Comparison of ENCODE assay signal across 2 cellular contexts in the genomic region with DNA sequence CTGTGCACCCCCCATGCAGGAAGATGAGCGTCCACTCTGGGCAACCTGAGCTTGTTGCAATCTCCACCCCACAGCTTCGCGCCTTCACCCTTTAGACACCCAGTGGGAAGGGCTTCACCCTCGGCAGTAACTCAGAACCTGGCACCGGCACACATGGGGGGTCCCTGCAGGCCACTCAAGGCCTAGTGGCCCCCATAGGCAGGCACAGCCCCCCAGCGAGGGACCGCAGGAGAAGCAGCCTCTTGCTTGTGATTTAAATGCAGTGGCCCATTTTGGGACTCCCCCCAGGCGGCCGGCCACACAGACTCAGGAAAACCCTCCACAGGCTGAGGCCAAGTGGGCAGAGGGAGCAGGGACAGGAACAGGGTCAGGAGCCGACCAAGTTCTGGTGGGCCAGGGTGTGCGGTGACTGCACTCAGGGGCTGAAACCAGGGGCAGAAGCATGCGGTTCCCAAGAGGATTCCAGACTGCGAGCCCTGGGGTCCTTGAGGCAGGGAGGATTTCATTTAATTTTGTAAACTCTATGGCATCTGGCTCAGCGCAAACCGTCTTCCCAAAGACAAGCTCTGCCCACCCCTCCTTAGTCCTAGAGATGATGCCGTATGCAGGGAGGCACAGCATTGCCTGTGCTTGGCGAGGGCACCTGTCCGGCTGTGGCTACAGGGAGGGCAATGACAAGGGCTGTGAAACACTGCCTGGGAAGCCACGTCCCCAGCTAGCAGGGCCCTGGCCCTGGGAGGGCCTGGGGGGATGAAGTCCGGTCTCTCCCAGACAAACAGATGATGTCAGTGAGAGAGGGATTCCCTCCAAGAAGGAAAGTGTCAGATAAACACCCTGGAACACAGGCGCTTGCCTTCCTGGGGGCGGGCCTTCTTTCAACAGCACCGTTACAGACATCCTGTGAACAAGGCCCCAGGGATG.
TF ChIP-seq lines count a peak whose summit lies in the region.

No MANE protein-coding gene starts in this region.

TF ChIP-seq in H1, 55 proteins besides CTCF, POLR2A, EP300 and RAD21 (continued from another document):
- TF ChIP-seq MAFK (IDR thresholded peaks at IDR 0.05; ENCODE audit: low read depth, low read length) (no peak), SUZ12 (IDR thresholded peaks at IDR 0.05; ENCODE audit: low read length) (no peak)

TF ChIP-seq in HepG2, 621 proteins besides CTCF, POLR2A, EP300 and RAD21 (continued from another document and continues in another):
- TF ChIP-seq, protein P1, sequence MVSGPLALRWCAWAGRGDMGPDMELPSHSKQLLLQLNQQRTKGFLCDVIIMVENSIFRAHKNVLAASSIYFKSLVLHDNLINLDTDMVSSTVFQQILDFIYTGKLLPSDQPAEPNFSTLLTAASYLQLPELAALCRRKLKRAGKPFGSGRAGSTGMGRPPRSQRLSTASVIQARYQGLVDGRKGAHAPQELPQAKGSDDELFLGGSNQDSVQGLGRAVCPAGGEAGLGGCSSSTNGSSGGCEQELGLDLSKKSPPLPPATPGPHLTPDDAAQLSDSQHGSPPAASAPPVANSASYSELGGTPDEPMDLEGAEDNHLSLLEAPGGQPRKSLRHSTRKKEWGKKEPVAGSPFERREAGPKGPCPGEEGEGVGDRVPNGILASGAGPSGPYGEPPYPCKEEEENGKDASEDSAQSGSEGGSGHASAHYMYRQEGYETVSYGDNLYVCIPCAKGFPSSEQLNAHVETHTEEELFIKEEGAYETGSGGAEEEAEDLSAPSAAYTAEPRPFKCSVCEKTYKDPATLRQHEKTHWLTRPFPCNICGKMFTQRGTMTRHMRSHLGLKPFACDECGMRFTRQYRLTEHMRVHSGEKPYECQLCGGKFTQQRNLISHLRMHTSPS (CRISPR knock-in tag; IDR thresholded peaks at IDR 0.05; ENCODE audit: low read depth), result peak; percentile 65; the same call in 1 of the 2 replicates
- TF ChIP-seq ZNF441 (CRISPR knock-in tag; IDR thresholded peaks at IDR 0.05; ENCODE audit: borderline replicate concordance), result no peak; the same call in 1 of the 2 replicates
- TF ChIP-seq, protein P2, sequence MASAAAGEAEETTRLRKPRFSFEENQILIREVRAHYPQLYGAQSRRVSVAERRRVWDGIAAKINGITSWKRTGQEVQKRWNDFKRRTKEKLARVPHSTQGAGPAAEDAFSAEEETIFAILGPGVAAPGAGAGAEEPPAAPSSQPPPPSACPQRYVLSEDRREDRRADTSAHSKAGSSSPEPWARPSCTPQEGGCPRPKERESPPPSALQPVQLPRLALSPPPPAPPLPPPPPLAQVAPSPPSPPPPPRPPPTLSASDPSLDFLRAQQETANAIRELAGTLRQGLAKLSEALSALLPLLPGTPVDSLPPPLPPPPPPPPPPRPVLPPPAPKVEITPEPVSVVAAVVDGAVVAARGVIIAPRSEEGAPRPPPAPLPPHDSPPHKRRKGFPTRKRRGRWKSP (CRISPR knock-in tag; IDR thresholded peaks at IDR 0.05), result no peak; the same call in 1 of the 2 replicates
- TF ChIP-seq, protein P3, sequence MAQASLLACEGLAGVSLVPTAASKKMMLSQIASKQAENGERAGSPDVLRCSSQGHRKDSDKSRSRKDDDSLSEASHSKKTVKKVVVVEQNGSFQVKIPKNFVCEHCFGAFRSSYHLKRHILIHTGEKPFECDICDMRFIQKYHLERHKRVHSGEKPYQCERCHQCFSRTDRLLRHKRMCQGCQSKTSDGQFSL (CRISPR knock-in tag; IDR thresholded peaks at IDR 0.05), result peak; percentile 45
- TF ChIP-seq, protein P4, sequence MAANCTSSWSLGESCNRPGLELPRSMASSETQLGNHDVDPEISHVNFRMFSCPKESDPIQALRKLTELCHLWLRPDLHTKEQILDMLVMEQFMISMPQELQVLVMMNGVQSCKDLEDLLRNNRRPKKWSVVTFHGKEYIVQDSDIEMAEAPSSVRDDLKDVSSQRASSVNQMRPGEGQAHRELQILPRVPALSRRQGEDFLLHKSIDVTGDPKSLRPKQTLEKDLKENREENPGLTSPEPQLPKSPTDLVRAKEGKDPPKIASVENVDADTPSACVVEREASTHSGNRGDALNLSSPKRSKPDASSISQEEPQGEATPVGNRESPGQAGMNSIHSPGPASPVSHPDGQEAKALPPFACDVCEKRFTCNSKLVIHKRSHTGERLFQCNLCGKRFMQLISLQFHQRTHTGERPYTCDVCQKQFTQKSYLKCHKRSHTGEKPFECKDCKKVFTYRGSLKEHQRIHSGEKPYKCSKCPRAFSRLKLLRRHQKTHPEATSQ (CRISPR knock-in tag; IDR thresholded peaks at IDR 0.05; ENCODE audit: borderline replicate concordance), result 0 out of 2 replicates have a peak, but pooled peaks have one; percentile 33
- TF ChIP-seq, protein P5, sequence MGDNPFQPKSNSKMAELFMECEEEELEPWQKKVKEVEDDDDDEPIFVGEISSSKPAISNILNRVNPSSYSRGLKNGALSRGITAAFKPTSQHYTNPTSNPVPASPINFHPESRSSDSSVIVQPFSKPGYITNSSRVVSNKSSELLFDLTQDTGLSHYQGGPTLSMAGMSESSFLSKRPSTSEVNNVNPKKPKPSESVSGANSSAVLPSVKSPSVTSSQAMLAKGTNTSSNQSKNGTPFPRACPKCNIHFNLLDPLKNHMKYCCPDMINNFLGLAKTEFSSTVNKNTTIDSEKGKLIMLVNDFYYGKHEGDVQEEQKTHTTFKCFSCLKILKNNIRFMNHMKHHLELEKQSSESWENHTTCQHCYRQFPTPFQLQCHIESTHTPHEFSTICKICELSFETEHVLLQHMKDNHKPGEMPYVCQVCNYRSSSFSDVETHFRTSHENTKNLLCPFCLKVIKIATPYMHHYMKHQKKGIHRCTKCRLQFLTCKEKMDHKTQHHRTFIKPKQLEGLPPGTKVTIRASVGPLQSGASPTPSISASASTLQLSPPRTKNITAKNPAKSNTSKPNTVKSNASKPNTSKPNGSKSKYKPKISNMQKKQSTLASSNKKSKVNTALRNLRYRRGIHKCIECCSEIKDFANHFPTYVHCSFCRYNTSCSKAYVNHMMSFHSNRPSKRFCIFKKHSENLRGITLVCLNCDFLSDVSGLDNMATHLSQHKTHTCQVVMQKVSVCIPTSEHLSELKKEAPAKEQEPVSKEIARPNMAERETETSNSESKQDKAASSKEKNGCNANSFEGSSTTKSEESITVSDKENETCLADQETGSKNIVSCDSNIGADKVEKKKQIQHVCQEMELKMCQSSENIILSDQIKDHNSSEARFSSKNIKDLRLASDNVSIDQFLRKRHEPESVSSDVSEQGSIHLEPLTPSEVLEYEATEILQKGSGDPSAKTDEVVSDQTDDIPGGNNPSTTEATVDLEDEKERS (CRISPR knock-in tag; IDR thresholded peaks at IDR 0.05), result 0 out of 2 replicates have a peak, but pooled peaks have one; percentile 74
- peak; percentile 51 for TF ChIP-seq SKI (IDR thresholded peaks at IDR 0.05; ENCODE audit: partially characterized antibody)
- TF ChIP-seq, protein P6, sequence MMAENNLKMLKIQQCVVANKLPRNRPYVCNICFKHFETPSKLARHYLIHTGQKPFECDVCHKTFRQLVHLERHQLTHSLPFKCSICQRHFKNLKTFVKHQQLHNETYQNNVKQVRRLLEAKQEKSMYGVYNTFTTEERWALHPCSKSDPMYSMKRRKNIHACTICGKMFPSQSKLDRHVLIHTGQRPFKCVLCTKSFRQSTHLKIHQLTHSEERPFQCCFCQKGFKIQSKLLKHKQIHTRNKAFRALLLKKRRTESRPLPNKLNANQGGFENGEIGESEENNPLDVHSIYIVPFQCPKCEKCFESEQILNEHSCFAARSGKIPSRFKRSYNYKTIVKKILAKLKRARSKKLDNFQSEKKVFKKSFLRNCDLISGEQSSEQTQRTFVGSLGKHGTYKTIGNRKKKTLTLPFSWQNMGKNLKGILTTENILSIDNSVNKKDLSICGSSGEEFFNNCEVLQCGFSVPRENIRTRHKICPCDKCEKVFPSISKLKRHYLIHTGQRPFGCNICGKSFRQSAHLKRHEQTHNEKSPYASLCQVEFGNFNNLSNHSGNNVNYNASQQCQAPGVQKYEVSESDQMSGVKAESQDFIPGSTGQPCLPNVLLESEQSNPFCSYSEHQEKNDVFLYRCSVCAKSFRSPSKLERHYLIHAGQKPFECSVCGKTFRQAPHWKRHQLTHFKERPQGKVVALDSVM (CRISPR knock-in tag; IDR thresholded peaks at IDR 0.05), result 0 out of 2 replicates have a peak, but pooled peaks have one; percentile 2
- peak; percentile 70; the same call in 1 of the 2 replicates for TF ChIP-seq ZBTB7A (CRISPR knock-in tag; IDR thresholded peaks at IDR 0.05)
- peak; percentile 73 for TF ChIP-seq PRDM10 (CRISPR knock-in tag; IDR thresholded peaks at IDR 0.05; ENCODE audit: low read depth)
- TF ChIP-seq ZNF205 (CRISPR knock-in tag; IDR thresholded peaks at IDR 0.05), result peak; percentile 82; the same call in 1 of the 2 replicates
- no peak for TF ChIP-seq FOXP1 (IDR thresholded peaks at IDR 0.05)
- peak; percentile 93 for TF ChIP-seq FOXP1 (CRISPR knock-in tag; IDR thresholded peaks at IDR 0.05)
- TF ChIP-seq SP2 (CRISPR knock-in tag; IDR thresholded peaks at IDR 0.05), result no peak; the same call in none of the 2 replicates
- TF ChIP-seq, protein P7, sequence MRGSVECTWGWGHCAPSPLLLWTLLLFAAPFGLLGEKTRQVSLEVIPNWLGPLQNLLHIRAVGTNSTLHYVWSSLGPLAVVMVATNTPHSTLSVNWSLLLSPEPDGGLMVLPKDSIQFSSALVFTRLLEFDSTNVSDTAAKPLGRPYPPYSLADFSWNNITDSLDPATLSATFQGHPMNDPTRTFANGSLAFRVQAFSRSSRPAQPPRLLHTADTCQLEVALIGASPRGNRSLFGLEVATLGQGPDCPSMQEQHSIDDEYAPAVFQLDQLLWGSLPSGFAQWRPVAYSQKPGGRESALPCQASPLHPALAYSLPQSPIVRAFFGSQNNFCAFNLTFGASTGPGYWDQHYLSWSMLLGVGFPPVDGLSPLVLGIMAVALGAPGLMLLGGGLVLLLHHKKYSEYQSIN (CRISPR knock-in tag; IDR thresholded peaks at IDR 0.05; ENCODE audit: borderline replicate concordance), result no peak
- TF ChIP-seq SIX4 (CRISPR knock-in tag; IDR thresholded peaks at IDR 0.05), result peak; percentile 76
- no peak; the same call in 1 of the 2 replicates for TF ChIP-seq ZNF746 (CRISPR knock-in tag; IDR thresholded peaks at IDR 0.05)
- TF ChIP-seq, protein P8, sequence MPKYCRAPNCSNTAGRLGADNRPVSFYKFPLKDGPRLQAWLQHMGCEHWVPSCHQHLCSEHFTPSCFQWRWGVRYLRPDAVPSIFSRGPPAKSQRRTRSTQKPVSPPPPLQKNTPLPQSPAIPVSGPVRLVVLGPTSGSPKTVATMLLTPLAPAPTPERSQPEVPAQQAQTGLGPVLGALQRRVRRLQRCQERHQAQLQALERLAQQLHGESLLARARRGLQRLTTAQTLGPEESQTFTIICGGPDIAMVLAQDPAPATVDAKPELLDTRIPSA (CRISPR knock-in tag; IDR thresholded peaks at IDR 0.05; ENCODE audit: borderline replicate concordance), result peak; percentile 84; the same call in 1 of the 2 replicates
- peak; percentile 88 for TF ChIP-seq HDAC1 (CRISPR knock-in tag; IDR thresholded peaks at IDR 0.05)
- no peak for TF ChIP-seq REXO4 (CRISPR knock-in tag; IDR thresholded peaks at IDR 0.05; ENCODE audit: borderline replicate concordance)
- TF ChIP-seq CHCHD3 (CRISPR knock-in tag; IDR thresholded peaks at IDR 0.05), result no peak
- TF ChIP-seq ZFY (CRISPR knock-in tag; IDR thresholded peaks at IDR 0.05), result peak; percentile 77
- peak; percentile 98 for TF ChIP-seq ZNF670 (CRISPR knock-in tag; IDR thresholded peaks at IDR 0.05; ENCODE audit: borderline replicate concordance)
- TF ChIP-seq, protein P9, sequence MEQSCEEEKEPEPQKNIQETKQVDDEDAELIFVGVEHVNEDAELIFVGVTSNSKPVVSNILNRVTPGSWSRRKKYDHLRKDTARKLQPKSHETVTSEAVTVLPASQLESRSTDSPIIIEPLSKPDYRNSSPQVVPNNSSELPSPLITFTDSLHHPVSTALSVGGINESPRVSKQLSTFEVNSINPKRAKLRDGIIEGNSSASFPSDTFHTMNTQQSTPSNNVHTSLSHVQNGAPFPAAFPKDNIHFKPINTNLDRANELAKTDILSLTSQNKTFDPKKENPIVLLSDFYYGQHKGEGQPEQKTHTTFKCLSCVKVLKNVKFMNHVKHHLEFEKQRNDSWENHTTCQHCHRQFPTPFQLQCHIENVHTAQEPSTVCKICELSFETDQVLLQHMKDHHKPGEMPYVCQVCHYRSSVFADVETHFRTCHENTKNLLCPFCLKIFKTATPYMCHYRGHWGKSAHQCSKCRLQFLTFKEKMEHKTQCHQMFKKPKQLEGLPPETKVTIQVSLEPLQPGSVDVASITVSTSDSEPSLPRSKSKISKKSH (CRISPR knock-in tag; IDR thresholded peaks at IDR 0.05; ENCODE audit: borderline replicate concordance), result 0 out of 2 replicates have a peak, but pooled peaks have one; percentile 32
- TF ChIP-seq ZNF839 (CRISPR knock-in tag; IDR thresholded peaks at IDR 0.05; ENCODE audit: borderline replicate concordance), result 0 out of 2 replicates have a peak, but pooled peaks have one; percentile 89
- no peak for TF ChIP-seq CBX5 (CRISPR knock-in tag; IDR thresholded peaks at IDR 0.05; ENCODE audit: borderline replicate concordance)
- TF ChIP-seq TRIM24 (CRISPR knock-in tag; IDR thresholded peaks at IDR 0.05), result no peak
- TF ChIP-seq KDM1A (CRISPR knock-in tag; IDR thresholded peaks at IDR 0.05), result peak; percentile 27; the same call in 1 of the 2 replicates
